In the genomic region with DNA sequence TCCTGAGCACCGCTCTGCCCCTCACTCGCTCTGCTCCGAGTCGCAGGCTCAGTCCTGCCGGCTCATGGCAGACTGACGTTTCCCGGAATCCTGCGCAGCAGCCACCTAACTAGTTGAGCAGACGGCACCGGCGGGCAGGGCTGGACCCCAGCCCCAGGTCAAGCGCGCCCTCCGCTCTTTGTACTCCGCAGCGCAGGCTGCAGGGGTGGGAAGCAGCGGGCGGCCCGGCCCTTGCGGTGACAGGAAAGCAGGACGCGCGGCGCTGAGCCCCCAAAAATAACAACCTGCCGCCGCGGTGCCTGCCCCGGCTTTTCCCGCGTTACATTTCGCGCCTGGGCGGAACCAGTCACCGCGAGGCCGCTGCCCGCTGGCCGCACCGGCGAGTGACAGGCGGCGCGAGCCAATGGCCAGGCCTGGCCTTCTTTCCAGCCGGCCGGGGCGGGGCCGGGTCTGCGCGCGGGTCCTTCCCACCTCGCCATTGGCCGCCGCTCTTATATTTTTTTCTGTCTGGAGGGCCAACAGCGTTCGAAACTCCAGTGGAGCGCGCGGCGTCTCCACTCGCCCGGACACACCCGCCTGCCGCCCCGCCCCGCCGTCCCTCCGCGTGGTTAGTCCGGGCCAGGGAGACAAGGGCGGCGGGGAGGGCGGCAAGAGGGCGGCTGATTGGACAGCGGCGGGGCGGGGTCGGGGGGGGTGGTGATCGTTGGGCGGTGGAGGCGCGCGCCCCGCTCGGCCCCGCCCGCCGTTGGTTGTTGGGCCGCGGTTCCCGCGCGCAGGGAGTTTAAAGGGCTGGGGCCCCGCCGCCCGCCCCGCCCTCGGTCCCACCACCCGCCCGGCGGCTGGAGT, we compare ENCODE assay signal across 1 cellular context.
TF ChIP-seq lines count a peak whose summit lies in the region.

A gene (minus strand): TSS at position 297 of the 846 bp plus-strand sequence. CDS start 338 bp downstream, outside the sequence.

TF ChIP-seq in GM12878, 131 proteins besides CTCF, POLR2A, EP300 and RAD21 (continued from another document and continues in another):
- TF ChIP-seq, protein P1, sequence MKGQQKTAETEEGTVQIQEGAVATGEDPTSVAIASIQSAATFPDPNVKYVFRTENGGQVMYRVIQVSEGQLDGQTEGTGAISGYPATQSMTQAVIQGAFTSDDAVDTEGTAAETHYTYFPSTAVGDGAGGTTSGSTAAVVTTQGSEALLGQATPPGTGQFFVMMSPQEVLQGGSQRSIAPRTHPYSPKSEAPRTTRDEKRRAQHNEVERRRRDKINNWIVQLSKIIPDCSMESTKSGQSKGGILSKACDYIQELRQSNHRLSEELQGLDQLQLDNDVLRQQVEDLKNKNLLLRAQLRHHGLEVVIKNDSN (IDR thresholded peaks at IDR 0.05; ENCODE audit: borderline replicate concordance, extremely low read length, insufficient read depth, low read depth, low read length) = peak; percentile 11
- TF ChIP-seq PAX5 (IDR thresholded peaks at IDR 0.05; ENCODE audit: borderline replicate concordance, low read depth, low read length) (peak; percentile 43; the same call in 1 of the 2 replicates), SRF (IDR thresholded peaks at IDR 0.05; ENCODE audit: low read depth in 2 of 2, low read length in 2 of 2) (no peak), EED (IDR thresholded peaks at IDR 0.05; ENCODE audit: low read depth) (no peak), KDM1A (IDR thresholded peaks at IDR 0.05; ENCODE audit: borderline replicate concordance) (no peak), BRCA1 (IDR thresholded peaks at IDR 0.05; ENCODE audit: low read depth, low read length) (no peak), SMARCA5 (IDR thresholded peaks at IDR 0.05) (no peak), GABPA (IDR thresholded peaks at IDR 0.05; ENCODE audit: low read depth) (no peak), RB1 (IDR thresholded peaks at IDR 0.05; ENCODE audit: borderline replicate concordance) (peak; percentile 97), ETV6 (conservative IDR thresholded peaks at IDR 0.05 in 1 of 2, IDR thresholded peaks at IDR 0.05 in 1 of 2; ENCODE audit: borderline replicate concordance in 1 of 2, low read depth in 1 of 2) (no peak), ZSCAN29 (IDR thresholded peaks at IDR 0.05) (no peak), SUZ12 (IDR thresholded peaks at IDR 0.05; ENCODE audit: unreplicated experiment) (no peak), ZNF622 (IDR thresholded peaks at IDR 0.05) (no peak), SMC3 (IDR thresholded peaks at IDR 0.05; ENCODE audit: borderline replicate concordance, low read length) (no peak), CBX3 (IDR thresholded peaks at IDR 0.05; ENCODE audit: borderline replicate concordance, low read depth) (no peak), TAF1 (IDR thresholded peaks at IDR 0.05; ENCODE audit: borderline replicate concordance, low read depth, low read length) (peak; percentile 53; the same call in 1 of the 2 replicates), SMAD5 (IDR thresholded peaks at IDR 0.05; ENCODE audit: low read depth) (no peak), NRF1 (conservative IDR thresholded peaks at IDR 0.05; ENCODE audit: low read depth, low read length) (0 out of 2 replicates have a peak, but pooled peaks have one; percentile 14), MTA3 (IDR thresholded peaks at IDR 0.05; ENCODE audit: borderline replicate concordance, low read length) (no peak), ESRRA (IDR thresholded peaks at IDR 0.05; ENCODE audit: low read length) (no peak), PAX8 (IDR thresholded peaks at IDR 0.05) (no peak), RAD51 (IDR thresholded peaks at IDR 0.05) (no peak), KLF5 (IDR thresholded peaks at IDR 0.05; ENCODE audit: partially characterized antibody) (no peak), MTA2 (IDR thresholded peaks at IDR 0.05; ENCODE audit: low read depth) (no peak), TCF7 (IDR thresholded peaks at IDR 0.05; ENCODE audit: borderline replicate concordance) (no peak), HDAC6 (IDR thresholded peaks at IDR 0.05; ENCODE audit: unreplicated experiment) (no peak), KAT2A (conservative IDR thresholded peaks at IDR 0.05; ENCODE audit: control insufficient read depth, low read depth, low read length) (no peak), BCL11A (IDR thresholded peaks at IDR 0.05; ENCODE audit: low read depth, low read length) (no peak), TBL1XR1 (IDR thresholded peaks at IDR 0.05; ENCODE audit: low read depth, low read length) (no peak)
- TF ChIP-seq, protein P2, sequence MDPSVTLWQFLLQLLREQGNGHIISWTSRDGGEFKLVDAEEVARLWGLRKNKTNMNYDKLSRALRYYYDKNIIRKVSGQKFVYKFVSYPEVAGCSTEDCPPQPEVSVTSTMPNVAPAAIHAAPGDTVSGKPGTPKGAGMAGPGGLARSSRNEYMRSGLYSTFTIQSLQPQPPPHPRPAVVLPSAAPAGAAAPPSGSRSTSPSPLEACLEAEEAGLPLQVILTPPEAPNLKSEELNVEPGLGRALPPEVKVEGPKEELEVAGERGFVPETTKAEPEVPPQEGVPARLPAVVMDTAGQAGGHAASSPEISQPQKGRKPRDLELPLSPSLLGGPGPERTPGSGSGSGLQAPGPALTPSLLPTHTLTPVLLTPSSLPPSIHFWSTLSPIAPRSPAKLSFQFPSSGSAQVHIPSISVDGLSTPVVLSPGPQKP (IDR thresholded peaks at IDR 0.05; ENCODE audit: low read depth, low read length) = 0 out of 2 replicates have a peak, but pooled peaks have one; percentile 36
- TF ChIP-seq, protein P3, sequence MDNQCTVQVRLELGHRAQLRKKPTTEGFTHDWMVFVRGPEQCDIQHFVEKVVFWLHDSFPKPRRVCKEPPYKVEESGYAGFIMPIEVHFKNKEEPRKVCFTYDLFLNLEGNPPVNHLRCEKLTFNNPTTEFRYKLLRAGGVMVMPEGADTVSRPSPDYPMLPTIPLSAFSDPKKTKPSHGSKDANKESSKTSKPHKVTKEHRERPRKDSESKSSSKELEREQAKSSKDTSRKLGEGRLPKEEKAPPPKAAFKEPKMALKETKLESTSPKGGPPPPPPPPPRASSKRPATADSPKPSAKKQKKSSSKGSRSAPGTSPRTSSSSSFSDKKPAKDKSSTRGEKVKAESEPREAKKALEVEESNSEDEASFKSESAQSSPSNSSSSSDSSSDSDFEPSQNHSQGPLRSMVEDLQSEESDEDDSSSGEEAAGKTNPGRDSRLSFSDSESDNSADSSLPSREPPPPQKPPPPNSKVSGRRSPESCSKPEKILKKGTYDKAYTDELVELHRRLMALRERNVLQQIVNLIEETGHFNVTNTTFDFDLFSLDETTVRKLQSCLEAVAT (IDR thresholded peaks at IDR 0.05) = no peak
- TF ChIP-seq, protein P4, sequence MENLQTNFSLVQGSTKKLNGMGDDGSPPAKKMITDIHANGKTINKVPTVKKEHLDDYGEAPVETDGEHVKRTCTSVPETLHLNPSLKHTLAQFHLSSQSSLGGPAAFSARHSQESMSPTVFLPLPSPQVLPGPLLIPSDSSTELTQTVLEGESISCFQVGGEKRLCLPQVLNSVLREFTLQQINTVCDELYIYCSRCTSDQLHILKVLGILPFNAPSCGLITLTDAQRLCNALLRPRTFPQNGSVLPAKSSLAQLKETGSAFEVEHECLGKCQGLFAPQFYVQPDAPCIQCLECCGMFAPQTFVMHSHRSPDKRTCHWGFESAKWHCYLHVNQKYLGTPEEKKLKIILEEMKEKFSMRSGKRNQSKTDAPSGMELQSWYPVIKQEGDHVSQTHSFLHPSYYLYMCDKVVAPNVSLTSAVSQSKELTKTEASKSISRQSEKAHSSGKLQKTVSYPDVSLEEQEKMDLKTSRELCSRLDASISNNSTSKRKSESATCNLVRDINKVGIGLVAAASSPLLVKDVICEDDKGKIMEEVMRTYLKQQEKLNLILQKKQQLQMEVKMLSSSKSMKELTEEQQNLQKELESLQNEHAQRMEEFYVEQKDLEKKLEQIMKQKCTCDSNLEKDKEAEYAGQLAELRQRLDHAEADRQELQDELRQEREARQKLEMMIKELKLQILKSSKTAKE (IDR thresholded peaks at IDR 0.05; ENCODE audit: low read depth, poor library complexity, severe bottlenecking) = no peak
- TF ChIP-seq, protein P5, sequence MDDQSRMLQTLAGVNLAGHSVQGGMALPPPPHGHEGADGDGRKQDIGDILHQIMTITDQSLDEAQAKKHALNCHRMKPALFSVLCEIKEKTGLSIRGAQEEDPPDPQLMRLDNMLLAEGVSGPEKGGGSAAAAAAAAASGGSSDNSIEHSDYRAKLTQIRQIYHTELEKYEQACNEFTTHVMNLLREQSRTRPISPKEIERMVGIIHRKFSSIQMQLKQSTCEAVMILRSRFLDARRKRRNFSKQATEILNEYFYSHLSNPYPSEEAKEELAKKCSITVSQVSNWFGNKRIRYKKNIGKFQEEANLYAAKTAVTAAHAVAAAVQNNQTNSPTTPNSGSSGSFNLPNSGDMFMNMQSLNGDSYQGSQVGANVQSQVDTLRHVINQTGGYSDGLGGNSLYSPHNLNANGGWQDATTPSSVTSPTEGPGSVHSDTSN (IDR thresholded peaks at IDR 0.05; ENCODE audit: insufficient replicate concordance, low read depth, low read length) = peak; percentile 98
- TF ChIP-seq, protein P6, sequence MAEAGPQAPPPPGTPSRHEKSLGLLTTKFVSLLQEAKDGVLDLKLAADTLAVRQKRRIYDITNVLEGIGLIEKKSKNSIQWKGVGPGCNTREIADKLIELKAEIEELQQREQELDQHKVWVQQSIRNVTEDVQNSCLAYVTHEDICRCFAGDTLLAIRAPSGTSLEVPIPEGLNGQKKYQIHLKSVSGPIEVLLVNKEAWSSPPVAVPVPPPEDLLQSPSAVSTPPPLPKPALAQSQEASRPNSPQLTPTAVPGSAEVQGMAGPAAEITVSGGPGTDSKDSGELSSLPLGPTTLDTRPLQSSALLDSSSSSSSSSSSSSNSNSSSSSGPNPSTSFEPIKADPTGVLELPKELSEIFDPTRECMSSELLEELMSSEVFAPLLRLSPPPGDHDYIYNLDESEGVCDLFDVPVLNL (IDR thresholded peaks at IDR 0.05; ENCODE audit: low read depth, low read length) = peak; percentile 96
- TF ChIP-seq, protein P7, sequence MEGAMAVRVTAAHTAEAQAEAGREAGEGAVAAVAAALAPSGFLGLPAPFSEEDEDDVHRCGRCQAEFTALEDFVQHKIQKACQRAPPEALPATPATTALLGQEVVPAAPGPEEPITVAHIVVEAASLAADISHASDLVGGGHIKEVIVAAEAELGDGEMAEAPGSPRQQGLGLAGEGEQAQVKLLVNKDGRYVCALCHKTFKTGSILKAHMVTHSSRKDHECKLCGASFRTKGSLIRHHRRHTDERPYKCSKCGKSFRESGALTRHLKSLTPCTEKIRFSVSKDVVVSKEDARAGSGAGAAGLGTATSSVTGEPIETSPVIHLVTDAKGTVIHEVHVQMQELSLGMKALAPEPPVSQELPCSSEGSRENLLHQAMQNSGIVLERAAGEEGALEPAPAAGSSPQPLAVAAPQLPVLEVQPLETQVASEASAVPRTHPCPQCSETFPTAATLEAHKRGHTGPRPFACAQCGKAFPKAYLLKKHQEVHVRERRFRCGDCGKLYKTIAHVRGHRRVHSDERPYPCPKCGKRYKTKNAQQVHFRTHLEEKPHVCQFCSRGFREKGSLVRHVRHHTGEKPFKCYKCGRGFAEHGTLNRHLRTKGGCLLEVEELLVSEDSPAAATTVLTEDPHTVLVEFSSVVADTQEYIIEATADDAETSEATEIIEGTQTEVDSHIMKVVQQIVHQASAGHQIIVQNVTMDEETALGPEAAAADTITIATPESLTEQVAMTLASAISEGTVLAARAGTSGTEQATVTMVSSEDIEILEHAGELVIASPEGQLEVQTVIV (IDR thresholded peaks at IDR 0.05; ENCODE audit: borderline replicate concordance, partially characterized antibody) = no peak
- TF ChIP-seq, protein P8, sequence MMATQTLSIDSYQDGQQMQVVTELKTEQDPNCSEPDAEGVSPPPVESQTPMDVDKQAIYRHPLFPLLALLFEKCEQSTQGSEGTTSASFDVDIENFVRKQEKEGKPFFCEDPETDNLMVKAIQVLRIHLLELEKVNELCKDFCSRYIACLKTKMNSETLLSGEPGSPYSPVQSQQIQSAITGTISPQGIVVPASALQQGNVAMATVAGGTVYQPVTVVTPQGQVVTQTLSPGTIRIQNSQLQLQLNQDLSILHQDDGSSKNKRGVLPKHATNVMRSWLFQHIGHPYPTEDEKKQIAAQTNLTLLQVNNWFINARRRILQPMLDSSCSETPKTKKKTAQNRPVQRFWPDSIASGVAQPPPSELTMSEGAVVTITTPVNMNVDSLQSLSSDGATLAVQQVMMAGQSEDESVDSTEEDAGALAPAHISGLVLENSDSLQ (IDR thresholded peaks at IDR 0.05) = peak; percentile 99
- TF ChIP-seq, protein P9, sequence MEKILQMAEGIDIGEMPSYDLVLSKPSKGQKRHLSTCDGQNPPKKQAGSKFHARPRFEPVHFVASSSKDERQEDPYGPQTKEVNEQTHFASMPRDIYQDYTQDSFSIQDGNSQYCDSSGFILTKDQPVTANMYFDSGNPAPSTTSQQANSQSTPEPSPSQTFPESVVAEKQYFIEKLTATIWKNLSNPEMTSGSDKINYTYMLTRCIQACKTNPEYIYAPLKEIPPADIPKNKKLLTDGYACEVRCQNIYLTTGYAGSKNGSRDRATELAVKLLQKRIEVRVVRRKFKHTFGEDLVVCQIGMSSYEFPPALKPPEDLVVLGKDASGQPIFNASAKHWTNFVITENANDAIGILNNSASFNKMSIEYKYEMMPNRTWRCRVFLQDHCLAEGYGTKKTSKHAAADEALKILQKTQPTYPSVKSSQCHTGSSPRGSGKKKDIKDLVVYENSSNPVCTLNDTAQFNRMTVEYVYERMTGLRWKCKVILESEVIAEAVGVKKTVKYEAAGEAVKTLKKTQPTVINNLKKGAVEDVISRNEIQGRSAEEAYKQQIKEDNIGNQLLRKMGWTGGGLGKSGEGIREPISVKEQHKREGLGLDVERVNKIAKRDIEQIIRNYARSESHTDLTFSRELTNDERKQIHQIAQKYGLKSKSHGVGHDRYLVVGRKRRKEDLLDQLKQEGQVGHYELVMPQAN (conservative IDR thresholded peaks at IDR 0.05) = peak; percentile 99
- TF ChIP-seq, protein P10, sequence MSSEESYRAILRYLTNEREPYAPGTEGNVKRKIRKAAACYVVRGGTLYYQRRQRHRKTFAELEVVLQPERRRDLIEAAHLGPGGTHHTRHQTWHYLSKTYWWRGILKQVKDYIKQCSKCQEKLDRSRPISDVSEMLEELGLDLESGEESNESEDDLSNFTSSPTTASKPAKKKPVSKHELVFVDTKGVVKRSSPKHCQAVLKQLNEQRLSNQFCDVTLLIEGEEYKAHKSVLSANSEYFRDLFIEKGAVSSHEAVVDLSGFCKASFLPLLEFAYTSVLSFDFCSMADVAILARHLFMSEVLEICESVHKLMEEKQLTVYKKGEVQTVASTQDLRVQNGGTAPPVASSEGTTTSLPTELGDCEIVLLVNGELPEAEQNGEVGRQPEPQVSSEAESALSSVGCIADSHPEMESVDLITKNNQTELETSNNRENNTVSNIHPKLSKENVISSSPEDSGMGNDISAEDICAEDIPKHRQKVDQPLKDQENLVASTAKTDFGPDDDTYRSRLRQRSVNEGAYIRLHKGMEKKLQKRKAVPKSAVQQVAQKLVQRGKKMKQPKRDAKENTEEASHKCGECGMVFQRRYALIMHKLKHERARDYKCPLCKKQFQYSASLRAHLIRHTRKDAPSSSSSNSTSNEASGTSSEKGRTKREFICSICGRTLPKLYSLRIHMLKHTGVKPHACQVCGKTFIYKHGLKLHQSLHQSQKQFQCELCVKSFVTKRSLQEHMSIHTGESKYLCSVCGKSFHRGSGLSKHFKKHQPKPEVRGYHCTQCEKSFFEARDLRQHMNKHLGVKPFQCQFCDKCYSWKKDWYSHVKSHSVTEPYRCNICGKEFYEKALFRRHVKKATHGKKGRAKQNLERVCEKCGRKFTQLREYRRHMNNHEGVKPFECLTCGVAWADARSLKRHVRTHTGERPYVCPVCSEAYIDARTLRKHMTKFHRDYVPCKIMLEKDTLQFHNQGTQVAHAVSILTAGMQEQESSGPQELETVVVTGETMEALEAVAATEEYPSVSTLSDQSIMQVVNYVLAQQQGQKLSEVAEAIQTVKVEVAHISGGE (CRISPR knock-in tag; IDR thresholded peaks at IDR 0.05) = no peak
